22 cellular contexts compared by ENCODE assay signal in genomic region chr3:123760817-123761216, GRCh38.
"Had no signal": no experiment of that assay in that cellular context is flagged by ENCODE, and none has a peak within 500 bp of the region (broad histone marks: within the 10 kb centered on the region; RNA-seq: fewer than 3 reads in every experiment).

No MANE protein-coding gene starts in this region.

- H3K9ac ChIP-seq: parathyroid adenoma had no signal

- H3K27me3 ChIP-seq: hepatocyte, left lung had no signal

- ATAC-seq: left lung, lower lobe of right lung, sciatic nerve had no signal

- H3K27ac Mint-ChIP-seq: memory B cell, naive B cell, nephron had no signal

- DNase-seq: cerebellar nuclear complex; dermis blood vessel endothelial cell; foreskin melanocyte; head of caudate nucleus; kidney; left lung; lower lobe of right lung; midbrain; naive B cell; occipital lobe; stimulated activated CD4-positive, alpha-beta T cell treated with anti-CD3 and anti-CD28 coated beads, Interleukin-2, amount 100 ng/mL, for 24 hours; stimulated activated CD4-positive, alpha-beta T cell treated with anti-CD3 and anti-CD28 coated beads, Interleukin-4, amount 100 ng/mL, for 4 hours; stimulated activated naive CD4-positive, alpha-beta T cell treated with Interleukin-2 at 50 U/mL for 16 hours; trophoblast cell had no signal

- FAIRE-seq: colon, kidney had no signal

- H3K79me2 ChIP-seq: hepatocyte, parathyroid adenoma had no signal

- H3K4me1 ChIP-seq: prostate gland had no signal

- H3K9me3 ChIP-seq: left lung, lower lobe of right lung, prostate gland had no signal

- H3K4me3 ChIP-seq: hepatocyte, left lung, lower lobe of right lung, prostate gland, skin epidermis had no signal

- H3K4me3 Mint-ChIP-seq: memory B cell, naive B cell, nephron had no signal

- H3K36me3 Mint-ChIP-seq: memory B cell, naive B cell had no signal

- H3K9me3 Mint-ChIP-seq: memory B cell, naive B cell, nephron had no signal

- H3K27ac ChIP-seq: hepatocyte, left lung, lower lobe of right lung, parathyroid adenoma, prostate gland, skin epidermis had no signal

- H2AFZ ChIP-seq: hepatocyte, parathyroid adenoma had no signal

- H3K27me3 Mint-ChIP-seq: naive B cell had no signal

- H3K36me3 ChIP-seq: left lung, lower lobe of right lung, prostate gland had no signal

- H3K4me2 ChIP-seq: hepatocyte had no signal
